ENCODE assay signal across 18 cellular contexts in the genomic region with DNA sequence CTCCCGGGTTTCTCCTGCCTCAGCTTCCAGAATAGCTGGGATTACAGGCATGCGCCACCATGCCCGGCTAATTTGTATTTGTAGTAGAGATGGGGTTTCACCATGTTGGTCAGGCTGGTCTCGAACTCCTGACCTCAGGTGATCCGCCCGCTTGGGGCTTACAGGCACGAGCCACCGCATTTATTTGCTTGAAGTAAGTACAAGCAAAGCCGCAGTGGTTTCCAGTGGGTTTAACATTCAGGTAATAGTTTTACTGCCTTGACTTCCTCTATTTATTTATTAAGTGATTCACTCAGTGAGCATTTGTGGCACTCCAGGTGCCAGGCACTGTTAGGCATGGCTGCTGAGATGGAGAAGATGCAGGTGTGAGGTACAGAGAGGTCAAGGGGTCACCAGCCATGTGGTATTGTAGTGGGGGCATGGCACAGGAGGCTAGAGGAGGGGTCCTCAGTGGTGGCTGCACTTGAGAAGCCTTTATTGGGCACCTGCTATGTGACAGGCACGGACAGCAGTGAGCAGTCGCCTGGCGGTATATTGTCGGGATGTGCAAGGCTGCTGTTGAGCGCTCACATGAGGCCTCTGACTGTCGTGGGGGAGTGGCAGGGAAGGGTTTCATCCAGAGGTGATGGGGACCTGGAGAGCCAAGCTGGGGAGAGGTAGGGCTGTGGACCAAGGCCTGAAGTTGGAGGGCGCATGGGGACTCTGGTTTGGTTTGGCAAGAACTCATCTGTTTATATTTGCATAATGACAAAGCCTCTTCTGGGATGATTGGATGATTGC. TPM values are rescaled to one million over a fixed set of nuclear protein-coding genes. Genes with fewer than 3 reads are reported as not detected.
"Had no signal": no experiment of that assay in that cellular context is flagged by ENCODE, and none has a peak within 500 bp of the region (broad histone marks: within the 10 kb centered on the region; RNA-seq: fewer than 3 reads in every experiment).

No MANE protein-coding gene starts in this region.

- H3K4me1 ChIP-seq: foreskin keratinocyte, right lobe of liver had no signal

- H3K27me3 Mint-ChIP-seq: activated CD4-positive, alpha-beta T cell treated with anti-CD3 and anti-CD28 coated beads for 36 hours; stimulated activated naive CD8-positive, alpha-beta T cell treated with anti-CD3 and anti-CD28 coated beads, Interleukin-15, Interleukin-2, amounts not matched to agents 100 ng/mL and 50 ng/mL, for 24 hours had no signal

- H3K9me3 ChIP-seq: breast epithelium, esophagus muscularis mucosa, heart right ventricle, right lobe of liver had no signal

- H3K27me3 ChIP-seq: breast epithelium, esophagus muscularis mucosa, foreskin keratinocyte, heart right ventricle, right lobe of liver had no signal

- H3K36me3 ChIP-seq: breast epithelium, esophagus muscularis mucosa, heart right ventricle, right lobe of liver had no signal

- H3K36me3 Mint-ChIP-seq: activated naive CD4-positive, alpha-beta T cell treated with anti-CD3 and anti-CD28 coated beads, Interleukin-2, amount 50 U/mL, for 72 hours; naive thymus-derived CD8-positive, alpha-beta T cell had no signal

- H3K4me3 Mint-ChIP-seq: activated CD4-positive, alpha-beta T cell treated with anti-CD3 and anti-CD28 coated beads for 36 hours; activated T-cell treated with anti-CD3 and anti-CD28 coated beads, Interleukin-2, amount 50 U/mL, for 72 hours; naive thymus-derived CD8-positive, alpha-beta T cell; stimulated activated naive CD8-positive, alpha-beta T cell treated with anti-CD3 and anti-CD28 coated beads, Interleukin-15, Interleukin-2, amounts not matched to agents 100 ng/mL and 50 ng/mL, for 24 hours had no signal

- H3K9me3 Mint-ChIP-seq: activated naive CD4-positive, alpha-beta T cell treated with anti-CD3 and anti-CD28 coated beads, Interleukin-2, amount 50 U/mL, for 72 hours; activated T-cell treated with anti-CD3 and anti-CD28 coated beads, Interleukin-2, amount 50 U/mL, for 72 hours; naive thymus-derived CD8-positive, alpha-beta T cell; stimulated activated naive CD8-positive, alpha-beta T cell treated with anti-CD3 and anti-CD28 coated beads, Interleukin-15, Interleukin-2, amounts not matched to agents 100 ng/mL and 50 ng/mL, for 24 hours had no signal

- H3K27ac Mint-ChIP-seq: activated CD4-positive, alpha-beta T cell treated with anti-CD3 and anti-CD28 coated beads for 36 hours; activated naive CD4-positive, alpha-beta T cell treated with anti-CD3 and anti-CD28 coated beads, Interleukin-2, amount 50 U/mL, for 72 hours; activated T-cell treated with anti-CD3 and anti-CD28 coated beads, Interleukin-2, amount 50 U/mL, for 72 hours; naive thymus-derived CD8-positive, alpha-beta T cell; stimulated activated naive CD8-positive, alpha-beta T cell treated with anti-CD3 and anti-CD28 coated beads, Interleukin-15, Interleukin-2, amounts not matched to agents 100 ng/mL and 50 ng/mL, for 24 hours had no signal

- DNase-seq: activated CD4-positive, alpha-beta T cell treated with anti-CD3 and anti-CD28 coated beads for 36 hours; activated CD4-positive, alpha-beta T cell treated with anti-CD3 and anti-CD28 coated beads, Interleukin-2, amount 50 U/mL, for 4 hours; activated CD4-positive, CD25-positive, alpha-beta regulatory T cell; activated naive CD4-positive, alpha-beta T cell; activated T-cell treated with anti-CD3 and anti-CD28 coated beads for 4 hours; activated T-cell treated with anti-CD3 and anti-CD28 coated beads, Interleukin-2, amount 50 U/mL, for 72 hours; dermis blood vessel endothelial cell; effector CD4-positive, alpha-beta T cell; foreskin keratinocyte; heart right ventricle; midbrain; naive thymus-derived CD8-positive, alpha-beta T cell; right lobe of liver; stimulated activated CD4-positive, alpha-beta T cell treated with anti-CD3 and anti-CD28 coated beads, Interleukin-2, amount 100 ng/mL, for 48 hours had no signal

- H3K4me3 ChIP-seq: breast epithelium, esophagus muscularis mucosa, heart right ventricle, right lobe of liver had no signal

- H3K27ac ChIP-seq: esophagus muscularis mucosa, foreskin keratinocyte, heart right ventricle, right lobe of liver had no signal

- ATAC-seq: activated CD4-positive, alpha-beta T cell treated with anti-CD3 and anti-CD28 coated beads for 36 hours; activated naive CD4-positive, alpha-beta T cell treated with anti-CD3 and anti-CD28 coated beads, Interleukin-2, amount 50 U/mL, for 72 hours; activated T-cell treated with anti-CD3 and anti-CD28 coated beads, Interleukin-2, amount 50 U/mL, for 72 hours; foreskin keratinocyte; heart right ventricle; naive thymus-derived CD8-positive, alpha-beta T cell; right lobe of liver had no signal

RNA-seq across cellular contexts. Expression of a gene that starts 54.9 kb away (rescaled TPM):
- total RNA-seq: naive thymus-derived CD8-positive, alpha-beta T cell had no signal
- polyA plus RNA-seq: naive thymus-derived CD8-positive, alpha-beta T cell had no signal
